Comparison of ENCODE assay signal across 17 cellular contexts in the genomic region with DNA sequence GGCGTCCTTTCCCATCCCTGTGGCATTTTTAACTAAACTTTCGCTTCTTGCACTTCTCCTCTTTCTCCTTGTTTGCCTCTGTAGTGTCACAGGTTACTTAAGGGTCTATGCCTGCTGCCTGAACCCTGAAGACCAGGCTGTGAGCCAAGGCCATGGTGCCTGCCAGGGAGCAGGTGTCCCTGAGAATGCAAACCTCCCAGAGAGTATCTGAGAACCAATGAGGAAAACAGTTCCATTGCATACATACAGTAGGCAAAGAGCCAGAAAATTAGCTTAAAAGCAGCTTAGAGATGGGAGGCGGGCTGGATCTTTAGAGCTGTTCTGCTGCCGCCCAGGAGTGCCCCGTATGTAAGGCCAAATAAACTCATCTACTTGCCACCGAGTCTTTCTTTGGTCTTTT.
DNase-seq lines count a peak whose midpoint lies in the region; ATAC-seq and TF ChIP-seq lines count a peak whose summit lies in the region.
"Had no signal": no experiment of that assay in that cellular context is flagged by ENCODE, and none has a peak within 500 bp of the region (broad histone marks: within the 10 kb centered on the region; RNA-seq: fewer than 3 reads in every experiment).

No MANE protein-coding gene starts in this region.

- peak; percentile 6 for DNase-seq in DMS153 (lab: John Stamatoyannopoulos, UW)
- DNase-seq in DMS153 treated with DMSO at 0.1 percent for 48 hours (lab: John Stamatoyannopoulos, UW; ENCODE audit: unreplicated experiment) = no peak
- DNase-seq in NCI-H1694 (lab: John Stamatoyannopoulos, UW) = peak; percentile 63
- DNase-seq in NCI-H82 (lab: John Stamatoyannopoulos, UW) = peak; percentile 90
- no peak for DNase-seq in nephron progenitor cell
- no peak for DNase-seq in kidney tubule cell (ENCODE audit: low spot score)
- DNase-seq: activated CD4-positive, alpha-beta T cell treated with anti-CD3 and anti-CD28 coated beads, Interleukin-2, amount 50 U/mL, for 4 hours; activated effector memory CD4-positive, alpha-beta T cell treated with anti-CD3 and anti-CD28 coated beads, Interleukin-2, amount 50 U/mL, for 16 hours; Calu3; NCI-H2107; posterior cingulate gyrus; Right ventricle myocardium superior; T-helper 2 cell had no signal

- H3K4me1 Mint-ChIP-seq in nephron progenitor cell = peaks cover 26% of the 10 kb centered on the region

- TF ChIP-seq CTCF in nephron progenitor cell (IDR thresholded peaks at IDR 0.05) = no peak

- peaks cover 4% of the 10 kb centered on the region for H3K9me3 Mint-ChIP-seq in nephron progenitor cell
- H3K9me3 Mint-ChIP-seq: natural killer cell treated with Interleukin-12 subunit alpha and Interleukin-12 subunit beta and Interleukin-15 and Interleukin-18, amount 100 ng/mL, for 72 hours; stimulated activated naive CD8-positive, alpha-beta T cell treated with anti-CD3 and anti-CD28 coated beads, Interleukin-15, Interleukin-2, amounts not matched to agents 100 ng/mL and 50 ng/mL, for 24 hours had no signal

- no peaks in the 10 kb centered on the region for H3K36me3 Mint-ChIP-seq in nephron progenitor cell (ENCODE audit: low read depth)
- H3K36me3 Mint-ChIP-seq: natural killer cell treated with Interleukin-12 subunit alpha and Interleukin-12 subunit beta and Interleukin-15 and Interleukin-18, amount 100 ng/mL, for 72 hours had no signal

- peak overlapping the region; percentile 81 for H3K27ac Mint-ChIP-seq in nephron progenitor cell
- H3K27ac Mint-ChIP-seq: natural killer cell treated with Interleukin-12 subunit alpha and Interleukin-12 subunit beta and Interleukin-15 and Interleukin-18, amount 100 ng/mL, for 72 hours; stimulated activated naive CD8-positive, alpha-beta T cell treated with anti-CD3 and anti-CD28 coated beads, Interleukin-15, Interleukin-2, amounts not matched to agents 100 ng/mL and 50 ng/mL, for 24 hours had no signal

- ATAC-seq in HG02759 (IDR thresholded peaks at IDR 0.05; ENCODE audit: unreplicated experiment) = no peak
- ATAC-seq in GM21367 (IDR thresholded peaks at IDR 0.05; ENCODE audit: unreplicated experiment) = no peak
- ATAC-seq: natural killer cell treated with Interleukin-12 subunit alpha and Interleukin-12 subunit beta and Interleukin-15 and Interleukin-18, amount 100 ng/mL, for 72 hours had no signal

- no peak overlapping the region for H3K4me3 Mint-ChIP-seq in nephron progenitor cell
- H3K4me3 Mint-ChIP-seq: natural killer cell treated with Interleukin-12 subunit alpha and Interleukin-12 subunit beta and Interleukin-15 and Interleukin-18, amount 100 ng/mL, for 72 hours; stimulated activated naive CD8-positive, alpha-beta T cell treated with anti-CD3 and anti-CD28 coated beads, Interleukin-15, Interleukin-2, amounts not matched to agents 100 ng/mL and 50 ng/mL, for 24 hours had no signal

- H3K27me3 Mint-ChIP-seq in nephron progenitor cell (ENCODE audit: low read depth, poor library complexity) = peaks cover 10% of the 10 kb centered on the region
- H3K27me3 Mint-ChIP-seq: stimulated activated naive CD8-positive, alpha-beta T cell treated with anti-CD3 and anti-CD28 coated beads, Interleukin-15, Interleukin-2, amounts not matched to agents 100 ng/mL and 50 ng/mL, for 24 hours had no signal

Comparison
In these comparisons a context has a peak if more than half of its experiments do, and no peak if none do; other contexts are left out.
1. DNase-seq: peak in DMS153 (single experiment), NCI-H1694 (single experiment) and NCI-H82 (single experiment); none in DMS153 treated with DMSO at 0.1 percent for 48 hours (single experiment), nephron progenitor cell (single experiment) and kidney tubule cell (single experiment).